ENCODE assay signal across 21 cellular contexts in genomic region chr17:47605006-47605405, GRCh38. TPM values are rescaled to one million over a fixed set of nuclear protein-coding genes. Genes with fewer than 3 reads are reported as not detected.
DNase-seq lines count a peak whose midpoint lies in the region; ATAC-seq, FAIRE-seq and TF ChIP-seq lines count a peak whose summit lies in the region.
"Had no signal": no experiment of that assay in that cellular context is flagged by ENCODE, and none has a peak within 500 bp of the region (broad histone marks: within the 10 kb centered on the region; RNA-seq: fewer than 3 reads in every experiment).

No MANE protein-coding gene starts in this region.

- H3K4me3 ChIP-seq in heart right ventricle: no peak overlapping the region
- no peak overlapping the region for H3K4me3 ChIP-seq in right cardiac atrium (ENCODE audit: low read length)
- H3K4me3 ChIP-seq in tibial artery: no peak overlapping the region
- H3K4me3 ChIP-seq in kidney (ENCODE audit: low read length in 2 of 2): no peak overlapping the region
- H3K4me3 ChIP-seq: lung, prostate gland had no signal

- no peak for FAIRE-seq in kidney (lab: Jason Lieb, UNC)

- no peaks in the 10 kb centered on the region for H3K27me3 ChIP-seq in heart right ventricle
- H3K27me3 ChIP-seq in right cardiac atrium (ENCODE audit: control insufficient read depth, insufficient read depth): no peaks in the 10 kb centered on the region
- no peaks in the 10 kb centered on the region for H3K27me3 ChIP-seq in tibial artery

- ATAC-seq in heart right ventricle (peak in 3 of 8 donors; percentile 5 to 11 (median 8)), left cardiac atrium (no peak), SK-N-SH treated with all-trans-retinoic acid at 6 μM for 48 hours (no peak), right cardiac atrium (no peak)
- ATAC-seq: activated CD8-positive, alpha-beta memory T cell treated with anti-CD3 and anti-CD28 coated beads, Interleukin-2, amount 10 ng/mL, durations not matched to agents 7 days and 5 days; CD8-positive, alpha-beta T cell had no signal

- 43 to 59% methylated on average over 1 of the region's 1 CpG for WGBS in heart right ventricle, 2 donors
- 56% methylated on average over 1 of the region's 1 CpG for WGBS in right cardiac atrium

- H3K27ac ChIP-seq in heart right ventricle (peak overlapping the region in 9 of 10 donors; percentile 24 to 71 (median 64)), right cardiac atrium (ENCODE audit: low read length) (peak overlapping the region; percentile 58), tibial artery (peak overlapping the region; percentile 53 to 65), kidney (ENCODE audit: low read depth in 2 of 2, low read length in 2 of 2) (no peak overlapping the region)
- H3K27ac ChIP-seq: prostate gland had no signal

- no peaks in the 10 kb centered on the region for H3K9me3 ChIP-seq in heart right ventricle
- no peaks in the 10 kb centered on the region for H3K9me3 ChIP-seq in right cardiac atrium (ENCODE audit: control insufficient read depth, low read length)
- H3K9me3 ChIP-seq in tibial artery: no peaks in the 10 kb centered on the region
- no peaks in the 10 kb centered on the region for H3K9me3 ChIP-seq in kidney (ENCODE audit: control insufficient read depth in 1 of 2, low read length in 2 of 2)
- H3K9me3 ChIP-seq: prostate gland had no signal

- H3K36me3 ChIP-seq in heart right ventricle (peaks cover 0 to 99% (median 55%) of the 10 kb centered on the region in 9 donors), tibial artery (peaks cover 38 to 82% (median 45%) of the 10 kb centered on the region in 3 donors), kidney (ENCODE audit: control insufficient read depth in 1 of 2, insufficient read depth in 2 of 2, low read length in 2 of 2) (peaks cover 20 to 35% of the 10 kb centered on the region in 2 donors)

- CTCF ChIA-PET in HEK293T (lab: Yijun Ruan, JAX): interaction anchor here (1.0 kb wide), 1 partner anchor 11 kb away, joined by 4 read pairs; no protein-coding TSS in a partner anchor

- intact Hi-C loops in heart right ventricle (cut with DNase I) (loop anchor here in 2 of 10 donors (10.0 kb wide), 1 partner anchor 100 kb away; no protein-coding TSS in a partner anchor), left cardiac atrium (cut with DNase I) (no loop called here), right cardiac atrium (cut with DNase I) (no loop called here), tibial artery (cut with DNase I; ENCODE audit: low total_unique reads) (no loop called here), kidney (cut with DNase I) (no loop called here)

- no peak for DNase-seq in heart right ventricle
- DNase-seq in left cardiac atrium: no peak
- no peak for DNase-seq in right cardiac atrium
- DNase-seq in tibial artery: no peak
- no peak for DNase-seq in HEK293T (ENCODE audit: extremely low spot score)
- DNase-seq in kidney: no peak
- DNase-seq in DMS79 (lab: John Stamatoyannopoulos, UW): no peak
- DNase-seq: ACHN; activated CD4-positive, alpha-beta T cell treated with anti-CD3 and anti-CD28 coated beads for 1 hour; activated CD8-positive, alpha-beta memory T cell treated with anti-CD3 and anti-CD28 coated beads, Interleukin-2, amount 10 ng/mL, durations not matched to agents 7 days and 5 days; activated gamma-delta T cell; CD8-positive, alpha-beta T cell; EL; erythroblast; naive B cell; NCI-H226; stimulated activated naive CD4-positive, alpha-beta T cell treated with Interleukin-2 at 50 U/mL for 16 hours; T-helper 9 cell had no signal

- TF ChIP-seq CTCF in heart right ventricle (IDR thresholded peaks at IDR 0.05) (no peak), tibial artery (IDR thresholded peaks at IDR 0.05) (no peak), kidney (IDR thresholded peaks at IDR 0.05; ENCODE audit: borderline replicate concordance, extremely low read depth, insufficient read depth) (no peak)

- POLR2A ChIA-PET in HEK293T (lab: Yijun Ruan, JAX): no interaction called here

- peaks cover 0 to 28% (median 14%) of the 10 kb centered on the region in 9 donors for H3K4me1 ChIP-seq in heart right ventricle
- H3K4me1 ChIP-seq in right cardiac atrium (ENCODE audit: control insufficient read depth, insufficient read depth, low read length): peaks cover 1% of the 10 kb centered on the region
- peaks cover 0 to 32% (median 12%) of the 10 kb centered on the region in 4 donors for H3K4me1 ChIP-seq in tibial artery
- H3K4me1 ChIP-seq in kidney (ENCODE audit: control insufficient read depth in 1 of 2, insufficient read depth in 1 of 2, low read depth in 1 of 2, low read length in 2 of 2): no peaks in the 10 kb centered on the region
- H3K4me1 ChIP-seq: prostate gland had no signal

- H3K9ac ChIP-seq in kidney (ENCODE audit: low read length in 2 of 2): no peak overlapping the region

TF ChIP-seq in SK-N-SH treated with all-trans-retinoic acid at 6 μM for 48 hours, 23 proteins besides CTCF, POLR2A, EP300 and RAD21 (continues in another document):
- TF ChIP-seq BACH2 (CRISPR knock-in tag; IDR thresholded peaks at IDR 0.05; ENCODE audit: borderline replicate concordance) (no peak), TSHZ2 (CRISPR knock-in tag; IDR thresholded peaks at IDR 0.05) (no peak), ZNF70 (CRISPR knock-in tag; IDR thresholded peaks at IDR 0.05) (0 out of 2 replicates have a peak, but pooled peaks have one; percentile 31), GLIS3 (CRISPR knock-in tag; IDR thresholded peaks at IDR 0.05) (no peak), PPARA (CRISPR knock-in tag; IDR thresholded peaks at IDR 0.05; ENCODE audit: borderline replicate concordance) (no peak), ZFP30 (CRISPR knock-in tag; IDR thresholded peaks at IDR 0.05) (no peak)

TF ChIP-seq in HEK293T, 16 proteins besides CTCF, POLR2A, EP300 and RAD21:
- TF ChIP-seq ARNT (IDR thresholded peaks at IDR 0.05): no peak
- TF ChIP-seq TARDBP (IDR thresholded peaks at IDR 0.05): no peak

RNA-seq across cellular contexts. Expression of gene KPNB1, which starts 44.7 kb away (rescaled TPM):
- 100 to 1,000 TPM; 167 to 236 (median 190) TPM for total RNA-seq in heart right ventricle
- polyA plus RNA-seq in heart right ventricle: 10 to 100 TPM; 30.6 to 66.4 TPM
- 100 to 1,000 TPM; 145 to 180 TPM for total RNA-seq in left cardiac atrium
- total RNA-seq in right cardiac atrium: 100 to 1,000 TPM; 134 to 175 (median 167) TPM
- polyA plus RNA-seq in right cardiac atrium: 50.0 TPM
- total RNA-seq in kidney: 220 TPM
- polyA plus RNA-seq in kidney (ENCODE audit: insufficient read depth, low read depth, low replicate concordance): 49.1 TPM

Comparison
In these comparisons a context has a peak if more than half of its experiments do, and no peak if none do; other contexts are left out.
1. H3K27ac ChIP-seq: peak in heart right ventricle (9 of 10), right cardiac atrium (single experiment) and tibial artery (2 of 2); none in kidney (0 of 2).